ENCODE assay signal across 15 cellular contexts in the genomic region with DNA sequence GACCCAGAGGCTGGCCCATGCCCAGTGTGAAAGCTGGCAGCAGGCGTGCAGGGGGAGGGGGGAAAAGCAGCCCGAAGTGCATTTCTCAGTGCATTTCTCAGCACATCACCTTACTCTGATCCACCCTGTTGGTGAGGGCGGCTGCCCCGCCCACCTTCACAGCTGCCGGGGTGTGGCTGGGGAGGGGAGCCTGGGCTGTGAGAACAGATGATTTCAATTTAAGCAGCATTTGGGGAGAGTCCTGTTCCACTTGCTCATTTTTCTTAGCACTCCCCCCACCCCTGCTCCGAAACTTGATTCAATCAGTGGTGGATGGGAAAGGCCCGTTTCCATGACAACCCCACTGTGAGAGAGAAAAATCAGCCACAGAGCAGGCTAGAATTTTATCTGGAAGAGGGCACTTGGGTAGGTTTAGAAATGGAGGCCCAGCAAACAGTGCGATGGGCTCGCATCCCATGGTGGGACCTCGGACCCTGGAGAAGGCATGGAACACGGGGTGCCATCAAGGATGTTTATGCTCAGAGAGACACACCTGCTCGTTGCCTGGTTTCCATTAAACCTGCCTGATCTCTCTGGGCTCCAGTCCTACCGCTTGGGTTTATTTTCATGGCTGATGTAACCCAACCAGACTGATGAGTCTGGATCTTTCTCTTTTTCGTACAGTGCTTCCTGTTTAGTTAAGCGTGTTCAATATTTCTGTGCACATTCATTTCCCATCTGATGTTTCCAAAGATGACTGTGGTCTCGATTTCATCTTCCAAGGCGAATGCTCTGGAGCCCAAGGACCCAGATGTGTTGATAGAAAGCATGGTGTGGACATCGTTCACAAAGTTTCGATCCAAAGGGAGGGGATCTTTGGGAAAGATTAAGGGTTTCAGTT.
DNase-seq lines count a peak whose midpoint lies in the region; ATAC-seq and TF ChIP-seq lines count a peak whose summit lies in the region.
"Had no signal": no experiment of that assay in that cellular context is flagged by ENCODE, and none has a peak within 500 bp of the region (broad histone marks: within the 10 kb centered on the region; RNA-seq: fewer than 3 reads in every experiment).

No MANE protein-coding gene starts in this region.

- ATAC-seq in left cardiac atrium (no peak), GM21825 (IDR thresholded peaks at IDR 0.05; ENCODE audit: unreplicated experiment) (no peak)
- ATAC-seq: activated naive CD4-positive, alpha-beta T cell treated with anti-CD3 and anti-CD28 coated beads, Interleukin-2, amount 50 U/mL, for 72 hours; lower lobe of right lung had no signal

- POLR2A ChIA-PET in RWPE1 (lab: Yijun Ruan, JAX; ENCODE audit: low non-redundant PET): no interaction called here

- no peaks in the 10 kb centered on the region for H3K9me2 ChIP-seq in hepatocyte (replicated peaks; ENCODE audit: insufficient read depth)

- H3K27me3 ChIP-seq in left ventricle myocardium inferior (ENCODE audit: low read depth) (no peaks in the 10 kb centered on the region), hepatocyte (peaks cover 2% of the 10 kb centered on the region), vagina (no peaks in the 10 kb centered on the region)
- H3K27me3 ChIP-seq: thyroid gland had no signal

- intact Hi-C loops in left ventricle myocardium inferior (cut with micrococcal nuclease) (no loop called here), left cardiac atrium (cut with DNase I) (no loop called here), vagina (cut with DNase I) (no loop called here)

- no peaks in the 10 kb centered on the region for H3K36me3 ChIP-seq in left ventricle myocardium inferior
- H3K36me3 ChIP-seq in hepatocyte (replicated peaks; ENCODE audit: insufficient read depth, low read depth): no peaks in the 10 kb centered on the region
- H3K36me3 ChIP-seq in vagina: no peaks in the 10 kb centered on the region
- H3K36me3 ChIP-seq: lower lobe of right lung, thyroid gland had no signal

- H3K79me2 ChIP-seq in hepatocyte: no peaks in the 10 kb centered on the region

- CTCF ChIA-PET in RWPE1 (lab: Yijun Ruan, JAX): interaction anchor here (0.6 kb wide), 1 partner anchor 13 kb away, joined by 4 read pairs; no protein-coding TSS in a partner anchor

- 78% methylated on average over 19 of the region's 19 CpGs for WGBS in hepatocyte (ENCODE audit: low lambda C conversion rate, missing lambda C conversion rate)

- H3K4me3 ChIP-seq in left ventricle myocardium inferior (no peak overlapping the region), hepatocyte (no peak overlapping the region), vagina (no peak overlapping the region)
- H3K4me3 ChIP-seq: lower lobe of right lung, thyroid gland had no signal

- H3K27ac ChIP-seq in left ventricle myocardium inferior (replicated peaks) (peak overlapping the region; percentile 75), RWPE1 (no peak overlapping the region), hepatocyte (peak overlapping the region; percentile 55), vagina (peak overlapping the region; percentile 1)
- H3K27ac ChIP-seq: thyroid gland had no signal

- no peaks in the 10 kb centered on the region for H4K20me1 ChIP-seq in hepatocyte (ENCODE audit: insufficient read depth, poor library complexity, severe bottlenecking)

- H2AFZ ChIP-seq in hepatocyte: no peak overlapping the region

- TF ChIP-seq CTCF in left ventricle myocardium inferior (IDR thresholded peaks at IDR 0.05; ENCODE audit: borderline replicate concordance): no peak
- TF ChIP-seq CTCF in RWPE1 (conservative IDR thresholded peaks at IDR 0.05; ENCODE audit: low read depth): no peak
- no peak for TF ChIP-seq CTCF in hepatocyte (IDR thresholded peaks at IDR 0.05; ENCODE audit: poor library complexity)
- no peak for TF ChIP-seq CTCF in vagina (IDR thresholded peaks at IDR 0.05)

- DNase-seq in left ventricle myocardium inferior: no peak
- DNase-seq in left cardiac atrium: no peak
- DNase-seq in RWPE1 (ENCODE audit: low spot score): peak; percentile 15
- peak; percentile 52 for DNase-seq in hepatocyte (ENCODE audit: low spot score)
- no peak for DNase-seq in vagina (ENCODE audit: extremely low spot score in 2 of 2)
- no peak for DNase-seq in NCI-H1092 treated with DMSO at 0.1 percent for 48 hours (lab: John Stamatoyannopoulos, UW)
- no peak for DNase-seq in Kasumi-1 (lab: John Stamatoyannopoulos, UW)
- DNase-seq: activated CD4-positive, alpha-beta T cell treated with anti-CD3 and anti-CD28 coated beads, Interleukin-2, amount 10 ng/mL, durations not matched to agents 7 days and 5 days; glutamatergic neuron; HCEC 1CT; lower lobe of right lung; NCI-H774; thyroid gland had no signal

- H3K4me2 ChIP-seq in hepatocyte: no peak overlapping the region

- H3K4me1 ChIP-seq in left ventricle myocardium inferior (peaks cover 49% of the 10 kb centered on the region), hepatocyte (ENCODE audit: insufficient read depth) (peaks cover 37% of the 10 kb centered on the region), vagina (peaks cover 24% of the 10 kb centered on the region)

- TF ChIP-seq POLR2A in vagina (IDR thresholded peaks at IDR 0.05): no peak

- H3K9me3 ChIP-seq in left ventricle myocardium inferior (replicated peaks) (no peaks in the 10 kb centered on the region), hepatocyte (ENCODE audit: low read depth) (no peaks in the 10 kb centered on the region), vagina (no peaks in the 10 kb centered on the region)
- H3K9me3 ChIP-seq: lower lobe of right lung, thyroid gland had no signal

Comparison
In these comparisons a context has a peak if more than half of its experiments do, and no peak if none do; other contexts are left out.
1. DNase-seq: peak in RWPE1 (single experiment) and hepatocyte (single experiment); none in left ventricle myocardium inferior (single experiment), left cardiac atrium (single experiment), vagina (0 of 2), NCI-H1092 treated with DMSO at 0.1 percent for 48 hours (single experiment) and Kasumi-1 (0 of 2).